In genomic region chr15:31341036-31341435, GRCh38 we compare ENCODE assay signal across 12 cellular contexts. TPM values are rescaled to one million over a fixed set of nuclear protein-coding genes. Genes with fewer than 3 reads are reported as not detected.
DNase-seq lines count a peak whose midpoint lies in the region; ATAC-seq and TF ChIP-seq lines count a peak whose summit lies in the region.
"Had no signal": no experiment of that assay in that cellular context is flagged by ENCODE, and none has a peak within 500 bp of the region (broad histone marks: within the 10 kb centered on the region; RNA-seq: fewer than 3 reads in every experiment).

No MANE protein-coding gene starts in this region.

- peaks cover 6% of the 10 kb centered on the region for H3K36me3 ChIP-seq in BLaER1
- peaks cover 42% of the 10 kb centered on the region for H3K36me3 ChIP-seq in DOHH2 (ENCODE audit: control insufficient read depth, low read length)
- H3K36me3 ChIP-seq: prostate gland had no signal

- no peaks in the 10 kb centered on the region for H3K27me3 ChIP-seq in BLaER1
- H3K27me3 ChIP-seq in DOHH2 (ENCODE audit: control insufficient read depth, low read length): no peaks in the 10 kb centered on the region
- H3K27me3 ChIP-seq: MG63 had no signal

- H3K27ac ChIP-seq in BLaER1 (peak overlapping the region; percentile 51), DOHH2 (ENCODE audit: low read depth, low read length) (peak overlapping the region; percentile 83)

- TF ChIP-seq CTCF in DOHH2 (IDR thresholded peaks at IDR 0.05; ENCODE audit: low read depth, low read length, poor library complexity, severe bottlenecking): no peak

- no peak for ATAC-seq in activated naive CD8-positive, alpha-beta T cell treated with anti-CD3 and anti-CD28 coated beads, Interleukin-2, amount 50 U/mL, for 24 hours
- ATAC-seq in natural killer cell treated with Interleukin-12 subunit alpha and Interleukin-12 subunit beta and Interleukin-15 and Interleukin-18, amount 100 ng/mL, for 72 hours: no peak
- ATAC-seq in GM18858 (IDR thresholded peaks at IDR 0.05; ENCODE audit: unreplicated experiment) (no peak), GM19452 (IDR thresholded peaks at IDR 0.05; ENCODE audit: unreplicated experiment) (no peak)

- peak overlapping the region; percentile 59 for H3K27ac Mint-ChIP-seq in activated naive CD8-positive, alpha-beta T cell treated with anti-CD3 and anti-CD28 coated beads, Interleukin-2, amount 50 U/mL, for 24 hours
- peak overlapping the region; percentile 83 to 99 for H3K27ac Mint-ChIP-seq in natural killer cell treated with Interleukin-12 subunit alpha and Interleukin-12 subunit beta and Interleukin-15 and Interleukin-18, amount 100 ng/mL, for 72 hours

- no peak for DNase-seq in activated naive CD8-positive, alpha-beta T cell treated with anti-CD3 and anti-CD28 coated beads, Interleukin-2, amount 50 U/mL, for 24 hours
- no peak for DNase-seq in natural killer cell treated with Interleukin-12 subunit alpha and Interleukin-12 subunit beta and Interleukin-15 and Interleukin-18, amount 100 ng/mL, for 72 hours (ENCODE audit: low spot score)
- no peak for DNase-seq in NK-92 treated with Interleukin-12 subunit alpha and Interleukin-12 subunit beta, amount 100 ng/mL, for 24 hours (lab: John Stamatoyannopoulos, UW)
- DNase-seq in stimulated activated CD4-positive, alpha-beta T cell treated with anti-CD3 and anti-CD28 coated beads, Interleukin-4, amount 100 ng/mL, for 1 hour: no peak
- DNase-seq: MG63, NCI-H2107 had no signal

- H3K4me1 Mint-ChIP-seq in activated naive CD8-positive, alpha-beta T cell treated with anti-CD3 and anti-CD28 coated beads, Interleukin-2, amount 50 U/mL, for 24 hours: peaks cover 94% of the 10 kb centered on the region
- H3K4me1 Mint-ChIP-seq in natural killer cell treated with Interleukin-12 subunit alpha and Interleukin-12 subunit beta and Interleukin-15 and Interleukin-18, amount 100 ng/mL, for 72 hours (ENCODE audit: low read depth in 2 of 2): peaks cover 84 to 89% of the 10 kb centered on the region in 2 donors

- H3K4me3 ChIP-seq in BLaER1 (no peak overlapping the region), DOHH2 (ENCODE audit: low read length) (peak overlapping the region; percentile 67)
- H3K4me3 ChIP-seq: coronary artery, MG63, prostate gland had no signal

- no peaks in the 10 kb centered on the region for H3K9me3 ChIP-seq in BLaER1
- H3K9me3 ChIP-seq in DOHH2 (ENCODE audit: control insufficient read depth, insufficient read depth, low read length): no peaks in the 10 kb centered on the region
- H3K9me3 ChIP-seq: MG63, prostate gland had no signal

- H3K27me3 Mint-ChIP-seq in activated naive CD8-positive, alpha-beta T cell treated with anti-CD3 and anti-CD28 coated beads, Interleukin-2, amount 50 U/mL, for 24 hours: no peaks in the 10 kb centered on the region
- no peaks in the 10 kb centered on the region for H3K27me3 Mint-ChIP-seq in natural killer cell treated with Interleukin-12 subunit alpha and Interleukin-12 subunit beta and Interleukin-15 and Interleukin-18, amount 100 ng/mL, for 72 hours

- H3K79me2 ChIP-seq in DOHH2 (ENCODE audit: control insufficient read depth, low read length): peaks cover 100% of the 10 kb centered on the region

- no peaks in the 10 kb centered on the region for H3K9me2 ChIP-seq in DOHH2 (replicated peaks; ENCODE audit: control insufficient read depth, low read length)

- H3K9ac ChIP-seq in BLaER1: peak overlapping the region; percentile 25; the same call in 1 of the 2 replicates

- H3F3A ChIP-seq in DOHH2 (ENCODE audit: control insufficient read depth, insufficient read depth): peaks cover 54% of the 10 kb centered on the region

- H3K4me1 ChIP-seq in BLaER1 (peaks cover 100% of the 10 kb centered on the region), DOHH2 (ENCODE audit: control insufficient read depth, low read length) (peaks cover 100% of the 10 kb centered on the region)

- no peak overlapping the region for H3K4me3 Mint-ChIP-seq in activated naive CD8-positive, alpha-beta T cell treated with anti-CD3 and anti-CD28 coated beads, Interleukin-2, amount 50 U/mL, for 24 hours
- H3K4me3 Mint-ChIP-seq in natural killer cell treated with Interleukin-12 subunit alpha and Interleukin-12 subunit beta and Interleukin-15 and Interleukin-18, amount 100 ng/mL, for 72 hours: peak overlapping the region; percentile 84

- H3K4me2 ChIP-seq in BLaER1 (peak overlapping the region; percentile 93), DOHH2 (ENCODE audit: low read length) (peak overlapping the region; percentile 89)

- H4K20me1 ChIP-seq in BLaER1: peaks cover 100% of the 10 kb centered on the region
- H4K20me1 ChIP-seq in DOHH2 (ENCODE audit: control insufficient read depth, insufficient read depth, low read depth, low read length): peaks cover 25% of the 10 kb centered on the region

- H3K9me3 Mint-ChIP-seq in activated naive CD8-positive, alpha-beta T cell treated with anti-CD3 and anti-CD28 coated beads, Interleukin-2, amount 50 U/mL, for 24 hours: no peaks in the 10 kb centered on the region
- no peaks in the 10 kb centered on the region for H3K9me3 Mint-ChIP-seq in natural killer cell treated with Interleukin-12 subunit alpha and Interleukin-12 subunit beta and Interleukin-15 and Interleukin-18, amount 100 ng/mL, for 72 hours

- peaks cover 5% of the 10 kb centered on the region for H3K36me3 Mint-ChIP-seq in activated naive CD8-positive, alpha-beta T cell treated with anti-CD3 and anti-CD28 coated beads, Interleukin-2, amount 50 U/mL, for 24 hours (ENCODE audit: low read depth)
- H3K36me3 Mint-ChIP-seq in natural killer cell treated with Interleukin-12 subunit alpha and Interleukin-12 subunit beta and Interleukin-15 and Interleukin-18, amount 100 ng/mL, for 72 hours: no peaks in the 10 kb centered on the region

RNA-seq across cellular contexts. Expression of gene KLF13, which starts 14.4 kb away (rescaled TPM):
- total RNA-seq in natural killer cell treated with Interleukin-12 subunit alpha and Interleukin-12 subunit beta and Interleukin-15 and Interleukin-18, amount 100 ng/mL, for 72 hours: 100 to 1,000 TPM in 1 of 2 donors, 10 to 100 TPM in 1; 95.1 to 153 TPM
